8 cellular contexts compared by ENCODE assay signal in genomic region chr17:57999496-58000017, GRCh38. TPM values are rescaled to one million over a fixed set of nuclear protein-coding genes. Genes with fewer than 3 reads are reported as not detected.
DNase-seq lines count a peak whose midpoint lies in the region; ATAC-seq and TF ChIP-seq lines count a peak whose summit lies in the region.

No MANE protein-coding gene starts in this region.

- no TSS peak for BruUV-seq in PC-3 (replicated peaks; lab: Mats Ljungman, UMichigan)

- no peaks in the 10 kb centered on the region for H3K9me3 Mint-ChIP-seq in activated naive CD4-positive, alpha-beta T cell treated with anti-CD3 and anti-CD28 coated beads for 36 hours

- H3K4me3 Mint-ChIP-seq in activated naive CD4-positive, alpha-beta T cell treated with anti-CD3 and anti-CD28 coated beads for 36 hours, result no peak overlapping the region

- peak; percentile 58 for ATAC-seq in PC-3
- ATAC-seq in left lung, result peak; percentile 86
- peak; percentile 89 for ATAC-seq in upper lobe of right lung
- ATAC-seq in GM21576 (IDR thresholded peaks at IDR 0.05; ENCODE audit: unreplicated experiment), result no peak

- no peak overlapping the region for H3K4me2 ChIP-seq in Karpas-422 (ENCODE audit: low read depth, low read length, poor library complexity, severe bottlenecking)
- no peak overlapping the region for H3K4me2 ChIP-seq in PC-3 (ENCODE audit: low read length)

- no peak overlapping the region for H3K9ac ChIP-seq in Karpas-422 (ENCODE audit: low read length)
- no peak overlapping the region for H3K9ac ChIP-seq in PC-3 (ENCODE audit: low read length)

- intact Hi-C loops in activated naive CD4-positive, alpha-beta T cell treated with anti-CD3 and anti-CD28 coated beads for 36 hours (cut with micrococcal nuclease), result loop anchor here (1.0 to 10.0 kb wide), 5 partner anchors 11 to 915 kb away; partner anchors contain the start of genes AKAP1 and VEZF1
- intact Hi-C loops in PC-3 (cut with micrococcal nuclease) (loop anchor here (1.0 kb wide), 2 partner anchors 114 to 141 kb away; no protein-coding TSS in a partner anchor), left lung (cut with DNase I) (loop anchor here (5.0 to 10.0 kb wide), 3 partner anchors 85 to 142 kb away; partner anchors contain the start of gene DYNLL2 (in 1 of the 2)), upper lobe of right lung (cut with DNase I) (loop anchor here (5.0 kb wide), 1 partner anchor 142 kb away; no protein-coding TSS in a partner anchor)

- H3K4me1 ChIP-seq in Karpas-422 (ENCODE audit: low read length) (peaks cover 77% of the 10 kb centered on the region), PC-3 (ENCODE audit: insufficient read depth, low read length) (peaks cover 25% of the 10 kb centered on the region), left lung (peaks cover under 1 to 42% of the 10 kb centered on the region in 2 donors), upper lobe of right lung (peaks cover 41% of the 10 kb centered on the region)

- H3K27me3 ChIP-seq in Karpas-422 (ENCODE audit: low read length), result no peaks in the 10 kb centered on the region
- H3K27me3 ChIP-seq in PC-3 (ENCODE audit: low read length), result no peaks in the 10 kb centered on the region
- H3K27me3 ChIP-seq in left lung, result no peaks in the 10 kb centered on the region
- no peaks in the 10 kb centered on the region for H3K27me3 ChIP-seq in upper lobe of right lung

- H3K4me1 Mint-ChIP-seq in activated naive CD4-positive, alpha-beta T cell treated with anti-CD3 and anti-CD28 coated beads for 36 hours (ENCODE audit: low read depth), result peaks cover 88% of the 10 kb centered on the region

- peaks cover 21% of the 10 kb centered on the region for H3K79me2 ChIP-seq in Karpas-422 (ENCODE audit: low read length)
- H3K79me2 ChIP-seq in PC-3 (ENCODE audit: low read length), result peaks cover 33% of the 10 kb centered on the region

- no peak for DNase-seq in activated naive CD4-positive, alpha-beta T cell treated with anti-CD3 and anti-CD28 coated beads for 36 hours
- no peak for DNase-seq in activated naive CD4-positive, alpha-beta T cell treated with Interleukin-2 at 50 U/mL for 16 hours
- peak; percentile 89 for DNase-seq in Karpas-422
- peak; percentile 93 for DNase-seq in PC-3
- peak; percentile 69 for DNase-seq in central memory CD4-positive, alpha-beta T cell
- no peak for DNase-seq in left lung
- DNase-seq in upper lobe of right lung, result no peak

- no peaks in the 10 kb centered on the region for H3K9me3 ChIP-seq in Karpas-422 (ENCODE audit: low read length)
- no peaks in the 10 kb centered on the region for H3K9me3 ChIP-seq in PC-3 (ENCODE audit: low read length)
- no peaks in the 10 kb centered on the region for H3K9me3 ChIP-seq in left lung
- no peaks in the 10 kb centered on the region for H3K9me3 ChIP-seq in upper lobe of right lung

- H3K36me3 ChIP-seq in Karpas-422 (ENCODE audit: insufficient read depth, low read length) (peaks cover 70% of the 10 kb centered on the region), PC-3 (ENCODE audit: low read depth, low read length) (peaks cover 66% of the 10 kb centered on the region), left lung (peaks cover 2 to 70% of the 10 kb centered on the region in 2 donors), upper lobe of right lung (peaks cover 73% of the 10 kb centered on the region)

- H3F3A ChIP-seq in PC-3 (ENCODE audit: low read length, unreplicated experiment), result peaks cover 55% of the 10 kb centered on the region

- H3K27me3 Mint-ChIP-seq in activated naive CD4-positive, alpha-beta T cell treated with anti-CD3 and anti-CD28 coated beads for 36 hours (ENCODE audit: low read depth), result no peaks in the 10 kb centered on the region

- peak overlapping the region; percentile 52 for H3K27ac ChIP-seq in Karpas-422 (ENCODE audit: low read length)
- no peak overlapping the region for H3K27ac ChIP-seq in PC-3 (ENCODE audit: low read length)
- no peak overlapping the region for H3K27ac ChIP-seq in left lung
- H3K27ac ChIP-seq in upper lobe of right lung, result no peak overlapping the region

- no peak overlapping the region for H3K4me3 ChIP-seq in Karpas-422 (ENCODE audit: low read length)
- H3K4me3 ChIP-seq in PC-3 (ENCODE audit: low read length), result no peak overlapping the region
- no peak overlapping the region for H3K4me3 ChIP-seq in left lung
- no peak overlapping the region for H3K4me3 ChIP-seq in upper lobe of right lung

- peaks cover 44% of the 10 kb centered on the region for H3K36me3 Mint-ChIP-seq in activated naive CD4-positive, alpha-beta T cell treated with anti-CD3 and anti-CD28 coated beads for 36 hours (ENCODE audit: low read depth)

- TF ChIP-seq CTCF in PC-3 (conservative IDR thresholded peaks at IDR 0.05; ENCODE audit: low read depth, low read length), result peak; percentile 99
- TF ChIP-seq CTCF in left lung (IDR thresholded peaks at IDR 0.05), result peak; percentile 79 to 87
- peak; percentile 89 for TF ChIP-seq CTCF in upper lobe of right lung (IDR thresholded peaks at IDR 0.05)

- H2AFZ ChIP-seq in Karpas-422 (ENCODE audit: low read length) (no peak overlapping the region), PC-3 (ENCODE audit: low read length) (no peak overlapping the region)

- H3K9me2 ChIP-seq in Karpas-422 (replicated peaks; ENCODE audit: insufficient read depth, low read length) (no peaks in the 10 kb centered on the region), PC-3 (replicated peaks; ENCODE audit: low read length) (no peaks in the 10 kb centered on the region)

- H4K20me1 ChIP-seq in Karpas-422 (ENCODE audit: insufficient read depth, low read depth, low read length) (peaks cover 19% of the 10 kb centered on the region), PC-3 (ENCODE audit: low read length) (peaks cover 47% of the 10 kb centered on the region)

- POLR2A ChIA-PET in PC-3 (lab: Charles Lee; ENCODE audit: unreplicated experiment), result interaction anchor here (0.5 to 1.0 kb wide), 6 partner anchors 11 to 252 kb away, joined by 3 to 13 read pairs (median 4); partner anchors contain the start of gene VEZF1

- CTCF ChIA-PET in activated naive CD4-positive, alpha-beta T cell treated with anti-CD3 and anti-CD28 coated beads for 36 hours (lab: Charles Lee), result interaction anchor here (0.5 to 4.7 kb wide), 30 partner anchors 8 to 173 kb away, joined by 3 to 34 read pairs (median 4); partner anchors contain the start of gene VEZF1
- CTCF ChIA-PET in PC-3 (lab: Charles Lee), result interaction anchor here (0.5 to 1.9 kb wide), 18 partner anchors 10 to 861 kb away, joined by 3 to 20 read pairs (median 4); partner anchors contain the start of genes MRPS23 and VEZF1

- H3K27ac Mint-ChIP-seq in activated naive CD4-positive, alpha-beta T cell treated with anti-CD3 and anti-CD28 coated beads for 36 hours, result peak overlapping the region; percentile 59

RNA-seq across cellular contexts. Expression of gene SRSF1, which starts 7.5 kb away (rescaled TPM):
- 100 to 1,000 TPM; 248 to 257 TPM for total RNA-seq in activated naive CD4-positive, alpha-beta T cell treated with anti-CD3 and anti-CD28 coated beads for 36 hours
- 347 and 387 TPM in 2 replicates for total RNA-seq in Karpas-422 (2014; rRNA removed; shearing (Covaris generic); ENCODE audit: low replicate concordance)
- total RNA-seq in PC-3 (2014; rRNA removed) (325 and 342 TPM in 2 replicates), left lung (100 to 1,000 TPM; 137 to 200 TPM), upper lobe of right lung (153 TPM)

RNA-seq across cellular contexts. Expression of gene VEZF1, which starts 11.5 kb away (rescaled TPM):
- total RNA-seq in activated naive CD4-positive, alpha-beta T cell treated with anti-CD3 and anti-CD28 coated beads for 36 hours, result 10 to 100 TPM; 21.7 to 22.0 TPM
- total RNA-seq in Karpas-422 (2014; rRNA removed; shearing (Covaris generic); ENCODE audit: low replicate concordance), result 32.6 and 53.4 TPM in 2 replicates
- total RNA-seq in PC-3 (2014; rRNA removed), result 70.1 and 78.1 TPM in 2 replicates
- 10 to 100 TPM; 62.7 to 62.9 TPM for total RNA-seq in left lung
- 77.1 TPM for total RNA-seq in upper lobe of right lung

RNA-seq across cellular contexts. Expression of gene CUEDC1, which starts 44.3 kb away (rescaled TPM):
- under 1 TPM; 0.47 to 0.69 TPM for total RNA-seq in activated naive CD4-positive, alpha-beta T cell treated with anti-CD3 and anti-CD28 coated beads for 36 hours
- total RNA-seq in Karpas-422 (2014; rRNA removed; shearing (Covaris generic); ENCODE audit: low replicate concordance), result 0.71 and 2.6 TPM in 2 replicates
- total RNA-seq in PC-3 (2014; rRNA removed) (31.6 and 53.4 TPM in 2 replicates), left lung (10 to 100 TPM; 44.1 to 47.3 TPM), upper lobe of right lung (41.9 TPM)

Comparison
In these comparisons a context has a peak if more than half of its experiments do, and no peak if none do; other contexts are left out.
1. DNase-seq: peak in Karpas-422 (single experiment), PC-3 (single experiment) and central memory CD4-positive, alpha-beta T cell (single experiment); none in activated naive CD4-positive, alpha-beta T cell treated with anti-CD3 and anti-CD28 coated beads for 36 hours (single experiment), activated naive CD4-positive, alpha-beta T cell treated with Interleukin-2 at 50 U/mL for 16 hours (single experiment), left lung (0 of 2) and upper lobe of right lung (single experiment).
2. Peak in every context shown above with its lines, with median percentiles within 50 percentile points of each other: CTCF ChIP-seq.